Comparison of ENCODE assay signal across 16 cellular contexts in the genomic region with DNA sequence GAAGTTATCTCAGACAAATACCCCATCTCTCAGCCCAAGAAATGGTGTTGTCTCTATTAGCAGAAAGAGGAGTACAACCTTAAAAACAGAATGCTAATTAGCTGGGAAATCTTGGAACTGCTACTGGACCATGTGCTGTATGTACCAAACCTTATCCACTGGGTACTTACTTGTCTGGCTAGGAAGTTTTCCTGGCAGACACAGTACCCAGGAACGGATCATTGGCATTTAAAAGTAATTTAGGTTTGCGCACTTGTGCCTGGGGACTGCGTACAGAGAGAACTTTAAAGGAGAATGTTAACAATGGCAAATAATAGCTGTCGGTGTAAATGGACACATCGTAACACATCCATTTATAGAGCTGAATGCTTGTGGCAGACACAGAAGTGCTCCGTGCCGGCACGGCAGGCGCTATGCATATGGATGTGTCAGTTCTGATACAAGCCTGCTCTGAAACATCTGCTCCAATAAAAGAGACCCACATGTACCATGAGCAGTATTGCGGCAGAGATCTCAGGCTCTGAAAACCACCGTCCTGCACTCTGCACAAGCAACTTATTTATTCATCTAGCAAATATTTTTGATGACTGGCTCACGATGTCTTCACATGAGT.
DNase-seq lines count a peak whose midpoint lies in the region; ATAC-seq and TF ChIP-seq lines count a peak whose summit lies in the region.
"Had no signal": no experiment of that assay in that cellular context is flagged by ENCODE, and none has a peak within 500 bp of the region (broad histone marks: within the 10 kb centered on the region; RNA-seq: fewer than 3 reads in every experiment).

No MANE protein-coding gene starts in this region.

- no peak for TF ChIP-seq RAD21 in neural cell (conservative IDR thresholded peaks at IDR 0.05)

- H3K4me1 ChIP-seq in cardiac muscle cell (ENCODE audit: low read depth): peaks cover 18% of the 10 kb centered on the region
- no peaks in the 10 kb centered on the region for H3K4me1 ChIP-seq in right lobe of liver

- TF ChIP-seq CTCF in AG09309 (IDR thresholded peaks at IDR 0.05; ENCODE audit: control insufficient read depth, insufficient read depth, low read depth, low read length, missing control alignments) (no peak), cardiac muscle cell (IDR thresholded peaks at IDR 0.05; ENCODE audit: low read depth, low read length) (no peak), neural cell (IDR thresholded peaks at IDR 0.05; ENCODE audit: poor library complexity, severe bottlenecking) (no peak), right lobe of liver (IDR thresholded peaks at IDR 0.05) (no peak)

- H3K27me3 ChIP-seq in cardiac muscle cell: no peaks in the 10 kb centered on the region
- no peaks in the 10 kb centered on the region for H3K27me3 ChIP-seq in neural cell (ENCODE audit: insufficient read depth, low read depth, low read length)
- no peaks in the 10 kb centered on the region for H3K27me3 ChIP-seq in right lobe of liver

- H3K4me3 ChIP-seq in AG09309 (ENCODE audit: control insufficient read depth, low read depth, low read length) (no peak overlapping the region), cardiac muscle cell (no peak overlapping the region), neural cell (ENCODE audit: low read length) (peak overlapping the region; percentile 8), right lobe of liver (no peak overlapping the region)
- H3K4me3 ChIP-seq: MG63 had no signal

- TF ChIP-seq POLR2A in right lobe of liver (IDR thresholded peaks at IDR 0.05): no peak

- H3F3A ChIP-seq in neural cell (ENCODE audit: insufficient read depth, low read length, poor library complexity, severe bottlenecking): no peaks in the 10 kb centered on the region

- H3K27ac ChIP-seq in cardiac muscle cell (peak overlapping the region; percentile 29), neural cell (ENCODE audit: low read length) (no peak overlapping the region), right lobe of liver (no peak overlapping the region)

- WGBS in right lobe of liver (ENCODE audit: insufficient coverage, low coverage, low lambda C conversion rate, missing lambda C conversion rate): 82% methylated on average over 10 of the region's 12 CpGs

- intact Hi-C loops in right lobe of liver (cut with DNase I): no loop called here

- H4K20me1 ChIP-seq in neural cell (ENCODE audit: insufficient read depth): no peaks in the 10 kb centered on the region

- ATAC-seq in GM18861 (IDR thresholded peaks at IDR 0.05; ENCODE audit: unreplicated experiment) (no peak), right lobe of liver (no peak)
- ATAC-seq: HepG2 had no signal

- TF ChIP-seq EP300 in neural cell (conservative IDR thresholded peaks at IDR 0.05; ENCODE audit: poor library complexity, severe bottlenecking): peak; percentile 56

- H3K9me3 ChIP-seq in cardiac muscle cell (ENCODE audit: low read depth): no peaks in the 10 kb centered on the region
- no peaks in the 10 kb centered on the region for H3K9me3 ChIP-seq in neural cell (ENCODE audit: low read length)
- H3K9me3 ChIP-seq in right lobe of liver: no peaks in the 10 kb centered on the region
- H3K9me3 ChIP-seq: MG63 had no signal

- no peaks in the 10 kb centered on the region for H3K79me2 ChIP-seq in neural cell (replicated peaks; ENCODE audit: insufficient read depth, low read length)

- no peak overlapping the region for H3K9ac ChIP-seq in neural cell (ENCODE audit: low read length)

- no peak overlapping the region for H2AFZ ChIP-seq in neural cell (ENCODE audit: low read depth, low read length)

- H3K9me2 ChIP-seq in neural cell (ENCODE audit: insufficient read depth, low read length): no peaks in the 10 kb centered on the region

- in situ Hi-C loops in G401 (cut with HindIII; ENCODE audit: low sequenced_read_pairs): no loop called here

- peak; percentile 11 for DNase-seq in AG09309 (ENCODE audit: low read depth)
- peak; percentile 53 for DNase-seq in NCI-H1694 treated with DMSO at 0.1 percent for 48 hours (lab: John Stamatoyannopoulos, UW)
- DNase-seq in cardiac muscle cell (ENCODE audit: low read depth in 1 of 2, low spot score in 1 of 2): no peak
- DNase-seq in NCI-H1105 (lab: John Stamatoyannopoulos, UW): no peak
- DNase-seq in G401 (ENCODE audit: low spot score): no peak
- no peak for DNase-seq in right lobe of liver
- DNase-seq: CD8-positive, alpha-beta memory T cell; MG63; NCI-H1105 treated with DMSO at 0.1 percent for 48 hours; NCI-H2029; NCI-H524 treated with DMSO at 0.1 percent for 48 hours; OCI-M1; RPMI8226 had no signal

- no peaks in the 10 kb centered on the region for H3K36me3 ChIP-seq in cardiac muscle cell
- no peaks in the 10 kb centered on the region for H3K36me3 ChIP-seq in neural cell (ENCODE audit: insufficient read depth, low read length)
- no peaks in the 10 kb centered on the region for H3K36me3 ChIP-seq in right lobe of liver
- H3K36me3 ChIP-seq: MG63 had no signal

- H3K4me2 ChIP-seq in neural cell (ENCODE audit: low read length): no peak overlapping the region

TF ChIP-seq in neural cell, 6 proteins besides CTCF, POLR2A, EP300 and RAD21:
- TF ChIP-seq, protein P1, sequence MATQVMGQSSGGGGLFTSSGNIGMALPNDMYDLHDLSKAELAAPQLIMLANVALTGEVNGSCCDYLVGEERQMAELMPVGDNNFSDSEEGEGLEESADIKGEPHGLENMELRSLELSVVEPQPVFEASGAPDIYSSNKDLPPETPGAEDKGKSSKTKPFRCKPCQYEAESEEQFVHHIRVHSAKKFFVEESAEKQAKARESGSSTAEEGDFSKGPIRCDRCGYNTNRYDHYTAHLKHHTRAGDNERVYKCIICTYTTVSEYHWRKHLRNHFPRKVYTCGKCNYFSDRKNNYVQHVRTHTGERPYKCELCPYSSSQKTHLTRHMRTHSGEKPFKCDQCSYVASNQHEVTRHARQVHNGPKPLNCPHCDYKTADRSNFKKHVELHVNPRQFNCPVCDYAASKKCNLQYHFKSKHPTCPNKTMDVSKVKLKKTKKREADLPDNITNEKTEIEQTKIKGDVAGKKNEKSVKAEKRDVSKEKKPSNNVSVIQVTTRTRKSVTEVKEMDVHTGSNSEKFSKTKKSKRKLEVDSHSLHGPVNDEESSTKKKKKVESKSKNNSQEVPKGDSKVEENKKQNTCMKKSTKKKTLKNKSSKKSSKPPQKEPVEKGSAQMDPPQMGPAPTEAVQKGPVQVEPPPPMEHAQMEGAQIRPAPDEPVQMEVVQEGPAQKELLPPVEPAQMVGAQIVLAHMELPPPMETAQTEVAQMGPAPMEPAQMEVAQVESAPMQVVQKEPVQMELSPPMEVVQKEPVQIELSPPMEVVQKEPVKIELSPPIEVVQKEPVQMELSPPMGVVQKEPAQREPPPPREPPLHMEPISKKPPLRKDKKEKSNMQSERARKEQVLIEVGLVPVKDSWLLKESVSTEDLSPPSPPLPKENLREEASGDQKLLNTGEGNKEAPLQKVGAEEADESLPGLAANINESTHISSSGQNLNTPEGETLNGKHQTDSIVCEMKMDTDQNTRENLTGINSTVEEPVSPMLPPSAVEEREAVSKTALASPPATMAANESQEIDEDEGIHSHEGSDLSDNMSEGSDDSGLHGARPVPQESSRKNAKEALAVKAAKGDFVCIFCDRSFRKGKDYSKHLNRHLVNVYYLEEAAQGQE (IDR thresholded peaks at IDR 0.05; ENCODE audit: borderline replicate concordance): no peak
- peak; percentile 47 for TF ChIP-seq POLR2AphosphoS5 (IDR thresholded peaks at IDR 0.05)

Comparison
In these comparisons a context has a peak if more than half of its experiments do, and no peak if none do; other contexts are left out.
1. DNase-seq: peak in AG09309 (single experiment) and NCI-H1694 treated with DMSO at 0.1 percent for 48 hours (single experiment); none in cardiac muscle cell (0 of 2), NCI-H1105 (single experiment), G401 (single experiment) and right lobe of liver (0 of 3).